Comparison of ENCODE assay signal across 19 cellular contexts in genomic region chr13:44867825-44868224, GRCh38.
A peak's percentile ranks its signal among the peaks of the same experiment; 100 is the strongest.
DNase-seq lines count a peak whose midpoint lies in the region; ATAC-seq and TF ChIP-seq lines count a peak whose summit lies in the region.
"Had no signal": no experiment of that assay in that cellular context is flagged by ENCODE, and none has a peak within 500 bp of the region (broad histone marks: within the 10 kb centered on the region; RNA-seq: fewer than 3 reads in every experiment).

No MANE protein-coding gene starts in this region.

- no peak overlapping the region for H2BK15ac ChIP-seq in mesenchymal stem cell (ENCODE audit: low read depth, poor library complexity, severe bottlenecking)

- H3K14ac ChIP-seq in mesenchymal stem cell (ENCODE audit: low read length in 2 of 2) = no peak overlapping the region

- ATAC-seq in Right ventricle myocardium inferior = no peak
- ATAC-seq in activated CD8-positive, alpha-beta memory T cell treated with anti-CD3 and anti-CD28 coated beads, Interleukin-2, amount 10 ng/mL, durations not matched to agents 7 days and 5 days = no peak

- TF ChIP-seq CTCF in right atrium auricular region (IDR thresholded peaks at IDR 0.05) = no peak

- no peaks in the 10 kb centered on the region for H3K79me1 ChIP-seq in mesenchymal stem cell (replicated peaks; ENCODE audit: low read length, poor library complexity, severe bottlenecking)

- H2BK5ac ChIP-seq in mesenchymal stem cell (ENCODE audit: low read depth, low read length, poor library complexity, severe bottlenecking) = no peak overlapping the region

- H3K36me3 ChIP-seq in right atrium auricular region (no peaks in the 10 kb centered on the region), mesenchymal stem cell (ENCODE audit: control insufficient read depth in 1 of 2, insufficient read depth in 2 of 2, low read depth in 1 of 2, low read length in 2 of 2) (no peaks in the 10 kb centered on the region)

- no peaks in the 10 kb centered on the region for H3K9me3 Mint-ChIP-seq in activated CD8-positive, alpha-beta memory T cell treated with anti-CD3 and anti-CD28 coated beads, Interleukin-2, amount 10 ng/mL, durations not matched to agents 7 days and 5 days (ENCODE audit: low read depth)

- no peak overlapping the region for H2BK12ac ChIP-seq in mesenchymal stem cell (ENCODE audit: low read length in 2 of 2)

- H3K27ac ChIP-seq in right atrium auricular region (no peak overlapping the region), mesenchymal stem cell (ENCODE audit: low read length, poor library complexity, severe bottlenecking) (no peak overlapping the region)

- no peak overlapping the region for H3K9ac ChIP-seq in mesenchymal stem cell (ENCODE audit: low read length)

- no peak overlapping the region for H2AFZ ChIP-seq in mesenchymal stem cell (ENCODE audit: low read depth, low read length)

- no peaks in the 10 kb centered on the region for H3K27me3 ChIP-seq in right atrium auricular region
- H3K27me3 ChIP-seq in mesenchymal stem cell (ENCODE audit: control insufficient read depth in 1 of 2, insufficient read depth in 1 of 2, low read length in 2 of 2) = peaks cover 0 to 7% of the 10 kb centered on the region in 2 experiments

- H3K4me3 ChIP-seq in right atrium auricular region = no peak overlapping the region
- H3K4me3 ChIP-seq in mesenchymal stem cell (ENCODE audit: insufficient read depth in 1 of 2, low read depth in 1 of 2, low read length in 2 of 2) = no peak overlapping the region

- H3K27me3 Mint-ChIP-seq in activated CD8-positive, alpha-beta memory T cell treated with anti-CD3 and anti-CD28 coated beads, Interleukin-2, amount 10 ng/mL, durations not matched to agents 7 days and 5 days = peaks cover 43% of the 10 kb centered on the region

- H4K91ac ChIP-seq in mesenchymal stem cell (ENCODE audit: low read length) = peak overlapping the region; percentile 53

- H3K27ac Mint-ChIP-seq in activated CD8-positive, alpha-beta memory T cell treated with anti-CD3 and anti-CD28 coated beads, Interleukin-2, amount 10 ng/mL, durations not matched to agents 7 days and 5 days = no peak overlapping the region
- H3K27ac Mint-ChIP-seq: B cell had no signal

- DNase-seq in right atrium auricular region (ENCODE audit: low spot score) (peak; percentile 42), Right ventricle myocardium inferior (ENCODE audit: missing footprints) (no peak), fibroblast of the conjunctiva (ENCODE audit: low read depth) (peak; percentile 5), mesenchymal stem cell (no peak), putamen (ENCODE audit: low spot score) (no peak), NCI-H1417 (lab: John Stamatoyannopoulos, UW) (no peak)
- DNase-seq in NK-92 treated with Interleukin-12 subunit alpha and Interleukin-12 subunit beta, amount 100 ng/mL, for 24 hours (lab: John Stamatoyannopoulos, UW) = no peak
- no peak for DNase-seq in activated CD8-positive, alpha-beta memory T cell treated with anti-CD3 and anti-CD28 coated beads, Interleukin-2, amount 10 ng/mL, durations not matched to agents 7 days and 5 days
- DNase-seq: 8988T, COR-L47, DMS 273 treated with DMSO at 0.1 percent for 48 hours, DND-41, KBM-7, NCI-H1105, NCI-H1694 treated with DMSO at 0.1 percent for 48 hours, NCI-H748 treated with DMSO at 0.1 percent for 48 hours, OCI-M1, SHP77 had no signal

- no peak overlapping the region for H3K4ac ChIP-seq in mesenchymal stem cell (ENCODE audit: low read depth in 1 of 2, low read length in 2 of 2)

- peak overlapping the region; percentile 10 for H2AK5ac ChIP-seq in mesenchymal stem cell (ENCODE audit: low read length, severe bottlenecking)

- H3K9me3 ChIP-seq in right atrium auricular region (peaks cover 0 to 8% of the 10 kb centered on the region in 2 donors), mesenchymal stem cell (ENCODE audit: control insufficient read depth, low read length) (no peaks in the 10 kb centered on the region)

- H3K4me1 Mint-ChIP-seq in activated CD8-positive, alpha-beta memory T cell treated with anti-CD3 and anti-CD28 coated beads, Interleukin-2, amount 10 ng/mL, durations not matched to agents 7 days and 5 days = peaks cover 13% of the 10 kb centered on the region
- H3K4me1 Mint-ChIP-seq: B cell had no signal

- H2BK120ac ChIP-seq in mesenchymal stem cell (ENCODE audit: low read depth, low read length) = no peak overlapping the region

- no peak overlapping the region for H4K8ac ChIP-seq in mesenchymal stem cell (ENCODE audit: low read length)

- intact Hi-C loops in Right ventricle myocardium inferior (cut with DNase I) = no loop called here

- H3K4me2 ChIP-seq in mesenchymal stem cell (ENCODE audit: low read length, poor library complexity, severe bottlenecking) = no peak overlapping the region

- H3K4me3 Mint-ChIP-seq in activated CD8-positive, alpha-beta memory T cell treated with anti-CD3 and anti-CD28 coated beads, Interleukin-2, amount 10 ng/mL, durations not matched to agents 7 days and 5 days = no peak overlapping the region
- H3K4me3 Mint-ChIP-seq: B cell had no signal

- H3K36me3 Mint-ChIP-seq in activated CD8-positive, alpha-beta memory T cell treated with anti-CD3 and anti-CD28 coated beads, Interleukin-2, amount 10 ng/mL, durations not matched to agents 7 days and 5 days = no peaks in the 10 kb centered on the region

- 39% methylated on average over 6 of the region's 9 CpGs for WGBS in mesenchymal stem cell

- CTCF ChIA-PET in activated CD8-positive, alpha-beta memory T cell treated with anti-CD3 and anti-CD28 coated beads, Interleukin-2, amount 10 ng/mL, durations not matched to agents 7 days and 5 days (lab: Charles Lee) = no interaction called here

- H3K18ac ChIP-seq in mesenchymal stem cell (ENCODE audit: low read depth in 1 of 2, low read length in 2 of 2) = no peak overlapping the region

- peaks cover 0 to 8% of the 10 kb centered on the region in 2 donors for H3K4me1 ChIP-seq in right atrium auricular region
- peaks cover 2% of the 10 kb centered on the region for H3K4me1 ChIP-seq in mesenchymal stem cell (ENCODE audit: control insufficient read depth, insufficient read depth, low read depth, low read length)

- H3K23ac ChIP-seq in mesenchymal stem cell (ENCODE audit: low read length in 2 of 2) = no peak overlapping the region

Comparison
In these comparisons a context has a peak if more than half of its experiments do, and no peak if none do; other contexts are left out.
1. DNase-seq: peak in right atrium auricular region (single experiment) and fibroblast of the conjunctiva (single experiment); none in Right ventricle myocardium inferior (single experiment), mesenchymal stem cell (single experiment), putamen (single experiment), NK-92 treated with Interleukin-12 subunit alpha and Interleukin-12 subunit beta, amount 100 ng/mL, for 24 hours (single experiment), NCI-H1417 (0 of 3) and activated CD8-positive, alpha-beta memory T cell treated with anti-CD3 and anti-CD28 coated beads, Interleukin-2, amount 10 ng/mL, durations not matched to agents 7 days and 5 days (single experiment).